ENCODE assay signal across 8 cellular contexts in the genomic region with DNA sequence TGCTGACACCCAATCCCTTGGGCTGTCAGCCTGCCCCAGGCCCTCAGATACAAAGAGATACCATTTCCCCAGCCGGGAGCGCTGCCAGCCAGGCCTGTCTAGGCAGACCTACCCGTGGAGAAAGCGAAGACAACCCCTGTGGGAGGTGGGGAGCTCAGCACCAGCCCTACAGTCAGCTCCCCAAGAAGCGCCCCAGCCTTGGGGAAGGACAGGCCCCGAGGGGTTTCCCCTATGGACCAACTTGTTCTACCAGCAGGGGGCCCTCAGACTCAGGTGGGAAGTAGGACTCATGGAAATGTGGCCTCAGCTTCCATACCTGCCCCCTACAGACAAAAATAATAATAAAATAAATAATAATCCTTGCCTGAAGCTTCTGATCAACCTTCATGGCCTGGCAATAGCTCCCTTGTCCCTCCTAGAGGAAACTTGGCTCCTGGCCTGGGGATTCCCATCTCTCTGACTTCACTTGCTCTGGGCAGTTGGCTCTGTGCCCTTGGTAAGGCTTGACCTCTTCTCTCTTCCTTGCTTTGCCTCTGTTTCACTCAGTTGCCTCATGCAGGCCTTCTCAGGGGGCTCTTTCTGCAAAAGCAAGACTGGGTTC. TPM values are rescaled to one million over a fixed set of nuclear protein-coding genes. Genes with fewer than 3 reads are reported as not detected.
DNase-seq lines count a peak whose midpoint lies in the region; ATAC-seq and TF ChIP-seq lines count a peak whose summit lies in the region.

No MANE protein-coding gene starts in this region.

- H2BK20ac ChIP-seq in H9 (ENCODE audit: low read depth, low read length, poor library complexity, severe bottlenecking): no peak overlapping the region

- H3K79me2 ChIP-seq in H9 (ENCODE audit: insufficient read depth, low read length) (no peaks in the 10 kb centered on the region), fibroblast of lung (ENCODE audit: control insufficient read depth, insufficient read depth, low read length) (peaks cover 65% of the 10 kb centered on the region)

- H4K91ac ChIP-seq in H9 (ENCODE audit: insufficient read length, low read depth, low read length): no peak overlapping the region

- no peak overlapping the region for H3T11ph ChIP-seq in H9 (ENCODE audit: low read length)

- H2BK15ac ChIP-seq in H9 (ENCODE audit: low read depth, low read length): no peak overlapping the region

- H3K14ac ChIP-seq in H9 (ENCODE audit: insufficient read depth, low read length): no peak overlapping the region

- ATAC-seq in omental fat pad (ENCODE audit: low FRiP score): peak; percentile 33
- no peak for ATAC-seq in GM21737 (IDR thresholded peaks at IDR 0.05; ENCODE audit: unreplicated experiment)

- H2BK12ac ChIP-seq in H9 (ENCODE audit: insufficient read length, low read depth, low read length): no peak overlapping the region

- no peak overlapping the region for H2BK120ac ChIP-seq in H9 (ENCODE audit: low read depth, low read length, poor library complexity, severe bottlenecking)

- H3K9me3 ChIP-seq in H9 (ENCODE audit: control insufficient read depth, low read depth, low read length): no peaks in the 10 kb centered on the region
- H3K9me3 ChIP-seq in fibroblast of lung (ENCODE audit: control insufficient read depth, insufficient read depth, low read depth, low read length): no peaks in the 10 kb centered on the region

- H3K18ac ChIP-seq in H9 (ENCODE audit: insufficient read length, low read depth, low read length): no peak overlapping the region

- no peak overlapping the region for H3K4me3 ChIP-seq in fibroblast of lung (replicated peaks in 1 of 4; ENCODE audit: control extremely low read depth in 1 of 4, insufficient read depth in 1 of 4, low read depth in 3 of 4, low read length in 4 of 4)

- H3K36me3 Mint-ChIP-seq in H9 (ENCODE audit: insufficient read depth in 1 of 3, low read depth in 3 of 3): peaks cover 0 to 6% (median 5%) of the 10 kb centered on the region in 3 experiments; a peak in 2 of 7 replicates

- no peaks in the 10 kb centered on the region for H3K9me3 Mint-ChIP-seq in H9

- no peak overlapping the region for H4K8ac ChIP-seq in H9 (replicated peaks; ENCODE audit: insufficient read length, low read depth, low read length)

- H3K4me3 Mint-ChIP-seq in H9: peak overlapping the region in 1 of 2 experiments; percentile 28; a peak in 1 of 5 replicates

- H3K9ac ChIP-seq in H9 (ENCODE audit: extremely low read depth, insufficient read length, low read length) (no peak overlapping the region), fibroblast of lung (ENCODE audit: insufficient read depth, low read length) (no peak overlapping the region)

- no peak overlapping the region for H3K4ac ChIP-seq in H9 (ENCODE audit: low read depth, low read length)

- H4K5ac ChIP-seq in H9 (ENCODE audit: insufficient read length, low read depth, low read length): no peak overlapping the region

- DNase-seq in AG08396 (ENCODE audit: low spot score): peak; percentile 55
- DNase-seq in H9: peak; percentile 43
- peak; percentile 51 for DNase-seq in activated CD4-positive, alpha-beta T cell treated with anti-CD3 and anti-CD28 coated beads for 48 hours
- peak; percentile 65 to 94 for DNase-seq in fibroblast of lung (ENCODE audit: low read depth in 2 of 2)
- peak; percentile 67 for DNase-seq in omental fat pad (ENCODE audit: low spot score)
- no peak for DNase-seq in 8988T
- no peak for DNase-seq in ecto neural progenitor cell (ENCODE audit: low spot score)

- H3K23ac ChIP-seq in H9 (ENCODE audit: insufficient read length, low read depth, low read length): no peak overlapping the region

- no CpG with 5 or more reads among the region's 6 CpGs for WGBS in H9 (ENCODE audit: extremely low coverage, insufficient read length, low lambda C conversion rate)

- H3K4me1 ChIP-seq in H9 (ENCODE audit: insufficient read depth, low read length) (no peaks in the 10 kb centered on the region), fibroblast of lung (ENCODE audit: control insufficient read depth, extremely low read depth, insufficient read depth, low read length) (peaks cover 20% of the 10 kb centered on the region)

- no peaks in the 10 kb centered on the region for H4K20me1 ChIP-seq in H9 (ENCODE audit: control insufficient read depth, insufficient read depth, insufficient read length)
- no peaks in the 10 kb centered on the region for H4K20me1 ChIP-seq in fibroblast of lung (ENCODE audit: control insufficient read depth, extremely low read depth, insufficient read depth, low read length)

- H3K27ac ChIP-seq in H9 (ENCODE audit: insufficient read length, low read depth, low read length) (no peak overlapping the region), fibroblast of lung (ENCODE audit: insufficient read depth, low read length) (peak overlapping the region; percentile 35)

- H2AFZ ChIP-seq in H9 (ENCODE audit: low read length) (no peak overlapping the region), fibroblast of lung (ENCODE audit: low read length) (no peak overlapping the region)

- H3K36me3 ChIP-seq in fibroblast of lung (ENCODE audit: control insufficient read depth, insufficient read depth, low read length): peaks cover 24% of the 10 kb centered on the region

- no peaks in the 10 kb centered on the region for H3K23me2 ChIP-seq in H9 (ENCODE audit: insufficient read length, low read depth, low read length, poor library complexity, severe bottlenecking)

- TF ChIP-seq CTCF in H9 (conservative IDR thresholded peaks at IDR 0.05) (peak; percentile 51; the same call in 1 of the 3 replicates), fibroblast of lung (conservative IDR thresholded peaks at IDR 0.05 in 1 of 2, IDR thresholded peaks at IDR 0.05 in 1 of 2; ENCODE audit: low read depth in 1 of 2, low read length in 2 of 2) (peak; percentile 29 to 48), omental fat pad (IDR thresholded peaks at IDR 0.05) (no peak)

- no peak overlapping the region for H3K27ac Mint-ChIP-seq in H9

- H3K4me1 Mint-ChIP-seq in H9: peaks cover 3 to 6% of the 10 kb centered on the region in 2 experiments

- H3K4me2 ChIP-seq in H9 (ENCODE audit: insufficient read depth, insufficient read length, low read length): no peak overlapping the region
- no peak overlapping the region for H3K4me2 ChIP-seq in fibroblast of lung (ENCODE audit: extremely low read depth, insufficient read depth, low read length)

- no peak overlapping the region for H3K56ac ChIP-seq in H9 (ENCODE audit: insufficient read length, low read depth, low read length)

- H3K27me3 ChIP-seq in H9 (ENCODE audit: insufficient read depth, low read length): no peaks in the 10 kb centered on the region
- H3K27me3 ChIP-seq in fibroblast of lung (ENCODE audit: control insufficient read depth, insufficient read depth, low read length): no peaks in the 10 kb centered on the region

- no peaks in the 10 kb centered on the region for H3K27me3 Mint-ChIP-seq in H9 (ENCODE audit: low read depth)

- no peaks in the 10 kb centered on the region for H3K79me1 ChIP-seq in H9 (ENCODE audit: insufficient read depth, low read depth, low read length, poor library complexity, severe bottlenecking)

- no peak overlapping the region for H2AK5ac ChIP-seq in H9 (ENCODE audit: insufficient read length, low read length)

- no peak overlapping the region for H2BK5ac ChIP-seq in H9 (ENCODE audit: insufficient read length, low read length)

RNA-seq across cellular contexts. Expression of gene SLC35F6, which starts 7.0 kb away (rescaled TPM):
- total RNA-seq in H9 (2021): 15.7 and 16.0 TPM in 2 replicates
- 61.4 and 65.5 TPM in 2 replicates for total RNA-seq in fibroblast of lung
- polyA plus RNA-seq in fibroblast of lung: 35.2 and 50.0 TPM in 2 replicates
- polyA plus RNA-seq in fibroblast of lung (2012): 32.6 and 38.7 TPM in 2 replicates
- polyA minus RNA-seq in fibroblast of lung (ENCODE audit: low replicate concordance): 148 and 156 TPM in 2 replicates
- total RNA-seq in omental fat pad: 10 to 100 TPM; 43.0 to 84.9 (median 57.7) TPM

RNA-seq across cellular contexts. Expression of gene CENPA, which starts 14.8 kb away (rescaled TPM):
- total RNA-seq in H9 (2021): 19.3 and 21.4 TPM in 2 replicates
- 1.8 and 9.7 TPM in 2 replicates for total RNA-seq in fibroblast of lung
- polyA plus RNA-seq in fibroblast of lung: 6.1 and 21.2 TPM in 2 replicates
- 4.5 and 15.8 TPM in 2 replicates for polyA plus RNA-seq in fibroblast of lung (2012)
- 3.1 and 13.3 TPM in 2 replicates for polyA minus RNA-seq in fibroblast of lung (ENCODE audit: low replicate concordance)
- 1 to 10 TPM in 1 of 4 donors, under 1 TPM in 1, not detected in 2; 0.46 to 1.1 TPM for total RNA-seq in omental fat pad

Comparison
In these comparisons a context has a peak if more than half of its experiments do, and no peak if none do; other contexts are left out.
1. DNase-seq: peak in AG08396 (single experiment), H9 (single experiment), activated CD4-positive, alpha-beta T cell treated with anti-CD3 and anti-CD28 coated beads for 48 hours (single experiment), fibroblast of lung (2 of 2) and omental fat pad (single experiment); none in 8988T (single experiment) and ecto neural progenitor cell (single experiment).
2. CTCF ChIP-seq: peak in H9 (single experiment) and fibroblast of lung (2 of 2); none in omental fat pad (0 of 3).